8 cellular contexts compared by ENCODE assay signal in genomic region chr12:52345041-52345440, GRCh38. TPM values are rescaled to one million over a fixed set of nuclear protein-coding genes. Genes with fewer than 3 reads are reported as not detected.
A peak's percentile ranks its signal among the peaks of the same experiment; 100 is the strongest.
DNase-seq lines count a peak whose midpoint lies in the region; ATAC-seq and TF ChIP-seq lines count a peak whose summit lies in the region.
"Not testable (repeated sequence)": the region's sequence is repeated elsewhere in the genome, so short reads cannot be mapped to it uniquely, and the experiment has no call there.
"Had no signal": no experiment of that assay in that cellular context is flagged by ENCODE, and none has a peak within 500 bp of the region (broad histone marks: within the 10 kb centered on the region; RNA-seq: fewer than 3 reads in every experiment).

No MANE protein-coding gene starts in this region.

- peaks cover 13% of the 10 kb centered on the region for H3K9me3 ChIP-seq in WERI-Rb-1 (ENCODE audit: severe bottlenecking)
- not testable (repeated sequence) for H3K9me3 ChIP-seq in hepatocyte (ENCODE audit: low read depth)
- peaks cover 0 to 11% (median 0%) of the 10 kb centered on the region in 8 donors for H3K9me3 ChIP-seq in spleen

- not testable (repeated sequence) for H3K4me3 Mint-ChIP-seq in natural killer cell treated with Interleukin-12 subunit alpha and Interleukin-12 subunit beta and Interleukin-15 and Interleukin-18, amount 100 ng/mL, for 72 hours

- DNase-seq in NCI-H69 (lab: John Stamatoyannopoulos, UW) (peak; percentile 20), WERI-Rb-1 (peak; percentile 36), spleen (peak; percentile 30)
- not testable (repeated sequence) for DNase-seq in RWPE1 (ENCODE audit: low spot score); hepatocyte (ENCODE audit: low spot score)
- peak; percentile 20 for DNase-seq in natural killer cell treated with Interleukin-12 subunit alpha and Interleukin-12 subunit beta and Interleukin-15 and Interleukin-18, amount 100 ng/mL, for 72 hours (ENCODE audit: low spot score)

- not testable (repeated sequence) for H3K27me3 ChIP-seq in WERI-Rb-1 (ENCODE audit: insufficient read depth, low read depth, severe bottlenecking); hepatocyte
- peaks cover 0 to 10% (median 0%) of the 10 kb centered on the region in 7 donors for H3K27me3 ChIP-seq in spleen (replicated peaks in 1 of 7)

- not testable (repeated sequence) for H4K20me1 ChIP-seq in hepatocyte (ENCODE audit: insufficient read depth, poor library complexity, severe bottlenecking)

- H3K79me2 ChIP-seq in hepatocyte, result not testable (repeated sequence)

- H2AFZ ChIP-seq in hepatocyte, result not testable (repeated sequence)

- not testable (repeated sequence) for H3K36me3 ChIP-seq in WERI-Rb-1; hepatocyte (replicated peaks; ENCODE audit: insufficient read depth, low read depth); spleen

- not testable (repeated sequence) for TF ChIP-seq CTCF in C4-2B (conservative IDR thresholded peaks at IDR 0.05); RWPE1 (conservative IDR thresholded peaks at IDR 0.05; ENCODE audit: low read depth); WERI-Rb-1 (IDR thresholded peaks at IDR 0.05; ENCODE audit: low read depth, low read length); hepatocyte (IDR thresholded peaks at IDR 0.05; ENCODE audit: poor library complexity); spleen (IDR thresholded peaks at IDR 0.05 in 8 of 11, conservative IDR thresholded peaks at IDR 0.05 in 3 of 11)

- H3K4me1 Mint-ChIP-seq in natural killer cell treated with Interleukin-12 subunit alpha and Interleukin-12 subunit beta and Interleukin-15 and Interleukin-18, amount 100 ng/mL, for 72 hours (ENCODE audit: low read depth in 2 of 2), result not testable (repeated sequence)

- H3K4me3 ChIP-seq in WERI-Rb-1 (ENCODE audit: low read depth, low read length); hepatocyte; spleen: not testable (repeated sequence)

- POLR2A ChIA-PET in RWPE1 (lab: Yijun Ruan, JAX; ENCODE audit: low non-redundant PET), result not testable (repeated sequence)

- not testable (repeated sequence) for H3K4me2 ChIP-seq in hepatocyte

- H3K27ac ChIP-seq in C4-2B, result peak overlapping the region; percentile 7; the same call in 1 of the 2 replicates
- peak overlapping the region; percentile 12; the same call in 1 of the 2 replicates for H3K27ac ChIP-seq in RWPE1
- H3K27ac ChIP-seq in WERI-Rb-1, spleen: not testable (repeated sequence)
- peak overlapping the region; percentile 78 for H3K27ac ChIP-seq in hepatocyte

- H3K27me3 Mint-ChIP-seq in natural killer cell treated with Interleukin-12 subunit alpha and Interleukin-12 subunit beta and Interleukin-15 and Interleukin-18, amount 100 ng/mL, for 72 hours, result peaks cover 23 to 28% of the 10 kb centered on the region in 2 donors

- intact Hi-C loops in spleen (cut with DNase I; ENCODE audit: low total_unique reads), result not testable (repeated sequence)

- not testable (repeated sequence) for H3K9me2 ChIP-seq in hepatocyte (replicated peaks; ENCODE audit: insufficient read depth)

- WGBS in hepatocyte (ENCODE audit: low lambda C conversion rate, missing lambda C conversion rate), result 80% methylated on average over 8 of the region's 8 CpGs
- 86 to 96% (median 90%) methylated on average over 8 of the region's 8 CpGs for WGBS in spleen, 5 donors

- not testable (repeated sequence) for ATAC-seq in natural killer cell treated with Interleukin-12 subunit alpha and Interleukin-12 subunit beta and Interleukin-15 and Interleukin-18, amount 100 ng/mL, for 72 hours

- H3K4me1 ChIP-seq in hepatocyte (ENCODE audit: insufficient read depth), result peaks cover 25% of the 10 kb centered on the region
- not testable (repeated sequence) for H3K4me1 ChIP-seq in spleen

- not testable (repeated sequence) for H3K9me3 Mint-ChIP-seq in natural killer cell treated with Interleukin-12 subunit alpha and Interleukin-12 subunit beta and Interleukin-15 and Interleukin-18, amount 100 ng/mL, for 72 hours

- not testable (repeated sequence) for H3K27ac Mint-ChIP-seq in natural killer cell treated with Interleukin-12 subunit alpha and Interleukin-12 subunit beta and Interleukin-15 and Interleukin-18, amount 100 ng/mL, for 72 hours

- TF ChIP-seq POLR2A in spleen (IDR thresholded peaks at IDR 0.05), result not testable (repeated sequence)

- H3K36me3 Mint-ChIP-seq in natural killer cell treated with Interleukin-12 subunit alpha and Interleukin-12 subunit beta and Interleukin-15 and Interleukin-18, amount 100 ng/mL, for 72 hours, result not testable (repeated sequence)

- CTCF ChIA-PET in RWPE1 (lab: Yijun Ruan, JAX), result interaction anchor here (0.6 to 1.3 kb wide), 4 partner anchors 18 to 940 kb away, joined by 3 to 6 read pairs (median 4); no protein-coding TSS in a partner anchor

RNA-seq across cellular contexts. Expression of gene KRT85, which starts 22.2 kb away (rescaled TPM):
- total RNA-seq in hepatocyte (not detected in 2 replicates), spleen (under 1 TPM in 1 of 7 donors, not detected in 6; 0.52 TPM)
- polyA plus RNA-seq in hepatocyte (not detected in 2 replicates), spleen (not detected)
- total RNA-seq in natural killer cell treated with Interleukin-12 subunit alpha and Interleukin-12 subunit beta and Interleukin-15 and Interleukin-18, amount 100 ng/mL, for 72 hours, result not detected
- total RNA-seq: CD4-positive, alpha-beta memory T cell had no signal
- polyA plus RNA-seq: CD4-positive, alpha-beta memory T cell had no signal

RNA-seq across cellular contexts. Expression of gene KRT83, which starts 23.8 kb away (rescaled TPM):
- total RNA-seq in hepatocyte (not detected in 2 replicates), spleen (not detected)
- polyA plus RNA-seq in hepatocyte (not detected in 2 replicates), spleen (not detected)
- not detected for total RNA-seq in natural killer cell treated with Interleukin-12 subunit alpha and Interleukin-12 subunit beta and Interleukin-15 and Interleukin-18, amount 100 ng/mL, for 72 hours
- total RNA-seq: CD4-positive, alpha-beta memory T cell had no signal
- polyA plus RNA-seq: CD4-positive, alpha-beta memory T cell had no signal

RNA-seq across cellular contexts. Expression of gene KRT84, which starts 40.4 kb away (rescaled TPM):
- total RNA-seq in hepatocyte, result not detected in 2 replicates
- not detected in 2 replicates for polyA plus RNA-seq in hepatocyte
- not detected for total RNA-seq in natural killer cell treated with Interleukin-12 subunit alpha and Interleukin-12 subunit beta and Interleukin-15 and Interleukin-18, amount 100 ng/mL, for 72 hours
- total RNA-seq in spleen, result under 1 TPM in 1 of 7 donors, not detected in 6; 0.52 TPM
- polyA plus RNA-seq in spleen, result not detected
- total RNA-seq: CD4-positive, alpha-beta memory T cell had no signal
- polyA plus RNA-seq: CD4-positive, alpha-beta memory T cell had no signal

RNA-seq across cellular contexts. Expression of gene KRT81, which starts 53.7 kb away (rescaled TPM):
- total RNA-seq in hepatocyte (not detected in 2 replicates), spleen (not detected)
- polyA plus RNA-seq in hepatocyte (not detected in 2 replicates), spleen (under 1 TPM in 2 of 3 donors, not detected in 1; 0.05 to 0.37 TPM)
- under 1 TPM in 1 of 2 donors, not detected in 1; 0.22 TPM for total RNA-seq in natural killer cell treated with Interleukin-12 subunit alpha and Interleukin-12 subunit beta and Interleukin-15 and Interleukin-18, amount 100 ng/mL, for 72 hours
- total RNA-seq: CD4-positive, alpha-beta memory T cell had no signal
- polyA plus RNA-seq: CD4-positive, alpha-beta memory T cell had no signal
